ENCODE assay signal across 12 cellular contexts in genomic region chr1:248840946-248841345, GRCh38. TPM values are rescaled to one million over a fixed set of nuclear protein-coding genes. Genes with fewer than 3 reads are reported as not detected.
DNase-seq lines count a peak whose midpoint lies in the region; ATAC-seq and TF ChIP-seq lines count a peak whose summit lies in the region.
"Had no signal": no experiment of that assay in that cellular context is flagged by ENCODE, and none has a peak within 500 bp of the region (broad histone marks: within the 10 kb centered on the region; RNA-seq: fewer than 3 reads in every experiment).

No MANE protein-coding gene starts in this region.

- CTCF ChIA-PET in CD4-positive, alpha-beta T cell (lab: Charles Lee): interaction anchor here (1.2 to 7.7 kb wide), 3 partner anchors 15 to 18 kb away, joined by 3 to 65 read pairs (median 3); partner anchors contain the start of genes SH3BP5L and ZNF692

- H3K36me3 Mint-ChIP-seq in CD4-positive, alpha-beta T cell (ENCODE audit: low read depth): peaks cover 23% of the 10 kb centered on the region
- peaks cover 33% of the 10 kb centered on the region for H3K36me3 Mint-ChIP-seq in activated T-helper 17 cell treated with anti-CD3 and anti-CD28 coated beads, Interleukin-2, amount 50 U/mL, for 72 hours (ENCODE audit: low read depth)
- peaks cover 0 to 11% (median 6%) of the 10 kb centered on the region in 3 donors for H3K36me3 Mint-ChIP-seq in immature natural killer cell

- ATAC-seq in CD4-positive, alpha-beta T cell (ENCODE audit: poor library complexity): no peak
- no peak for ATAC-seq in activated T-helper 17 cell treated with anti-CD3 and anti-CD28 coated beads, Interleukin-2, amount 50 U/mL, for 72 hours (replicated peaks)
- no peak for ATAC-seq in HG03135 (IDR thresholded peaks at IDR 0.05; ENCODE audit: unreplicated experiment)
- no peak for ATAC-seq in HG03139 (IDR thresholded peaks at IDR 0.05; ENCODE audit: unreplicated experiment)
- ATAC-seq in HG02678 (IDR thresholded peaks at IDR 0.05; ENCODE audit: unreplicated experiment): no peak
- no peak for ATAC-seq in GM19023 (IDR thresholded peaks at IDR 0.05; ENCODE audit: unreplicated experiment)

- no peak for TF ChIP-seq CTCF in 22Rv1 (IDR thresholded peaks at IDR 0.05)
- TF ChIP-seq CTCF in CD4-positive, alpha-beta T cell (IDR thresholded peaks at IDR 0.05): no peak

- no peak for DNase-seq in CD4-positive, alpha-beta T cell
- DNase-seq in immature natural killer cell: no peak
- DNase-seq: effector memory CD4-positive, alpha-beta T cell; kidney; NCI-H2081 treated with DMSO at 0.1 percent for 48 hours had no signal

- POLR2A ChIA-PET in CD4-positive, alpha-beta T cell (lab: Charles Lee): interaction anchor here (4.2 kb wide), 1 partner anchor 17 kb away, joined by 98 read pairs; the partner anchor contains the start of gene ZNF692

- no peaks in the 10 kb centered on the region for H3K27me3 Mint-ChIP-seq in CD4-positive, alpha-beta T cell
- no peaks in the 10 kb centered on the region for H3K27me3 Mint-ChIP-seq in activated T-helper 17 cell treated with anti-CD3 and anti-CD28 coated beads, Interleukin-2, amount 50 U/mL, for 72 hours
- peaks cover 4 to 13% (median 8%) of the 10 kb centered on the region in 3 donors for H3K27me3 Mint-ChIP-seq in immature natural killer cell (ENCODE audit: low read depth in 3 of 3)

- no peaks in the 10 kb centered on the region for H3K9me3 ChIP-seq in CD4-positive, alpha-beta T cell (ENCODE audit: control insufficient read depth, low read length)
- H3K9me3 ChIP-seq: thyroid gland had no signal

- no peaks in the 10 kb centered on the region for H3K27me3 ChIP-seq in CD4-positive, alpha-beta T cell (ENCODE audit: control insufficient read depth, insufficient read depth, low read length)
- H3K27me3 ChIP-seq: thyroid gland had no signal

- H3K27ac Mint-ChIP-seq in CD4-positive, alpha-beta T cell: no peak overlapping the region
- H3K27ac Mint-ChIP-seq in activated T-helper 17 cell treated with anti-CD3 and anti-CD28 coated beads, Interleukin-2, amount 50 U/mL, for 72 hours: no peak overlapping the region
- H3K27ac Mint-ChIP-seq in immature natural killer cell: peak overlapping the region in 3 of 6 donors; percentile 2 to 70 (median 16)

- peak overlapping the region; percentile 68 for H3K4me3 Mint-ChIP-seq in CD4-positive, alpha-beta T cell
- peak overlapping the region; percentile 32 for H3K4me3 Mint-ChIP-seq in activated T-helper 17 cell treated with anti-CD3 and anti-CD28 coated beads, Interleukin-2, amount 50 U/mL, for 72 hours
- peak overlapping the region in 3 of 5 donors; percentile 7 to 33 (median 17) for H3K4me3 Mint-ChIP-seq in immature natural killer cell

- peaks cover 30% of the 10 kb centered on the region for H3K4me1 Mint-ChIP-seq in CD4-positive, alpha-beta T cell (ENCODE audit: low read depth)
- peaks cover 11% of the 10 kb centered on the region for H3K4me1 Mint-ChIP-seq in activated T-helper 17 cell treated with anti-CD3 and anti-CD28 coated beads, Interleukin-2, amount 50 U/mL, for 72 hours
- H3K4me1 Mint-ChIP-seq in immature natural killer cell: peaks cover 25 to 33% of the 10 kb centered on the region in 2 donors

- intact Hi-C loops in CD4-positive, alpha-beta T cell (cut with DNase I, micrococcal nuclease): no loop called here

- peak overlapping the region; percentile 12; the same call in 1 of the 2 replicates for H3K27ac ChIP-seq in 22Rv1
- H3K27ac ChIP-seq in CD4-positive, alpha-beta T cell (ENCODE audit: low read depth, low read length): no peak overlapping the region
- H3K27ac ChIP-seq: thyroid gland had no signal

- H3K9me3 Mint-ChIP-seq in CD4-positive, alpha-beta T cell: no peaks in the 10 kb centered on the region
- no peaks in the 10 kb centered on the region for H3K9me3 Mint-ChIP-seq in activated T-helper 17 cell treated with anti-CD3 and anti-CD28 coated beads, Interleukin-2, amount 50 U/mL, for 72 hours
- H3K9me3 Mint-ChIP-seq in immature natural killer cell: no peaks in the 10 kb centered on the region

RNA-seq across cellular contexts. Expression of gene ZNF672, which starts 2.9 kb away (rescaled TPM):
- 10 to 100 TPM; 35.9 to 38.4 TPM for total RNA-seq in CD4-positive, alpha-beta T cell
- total RNA-seq in activated T-helper 17 cell treated with anti-CD3 and anti-CD28 coated beads, Interleukin-2, amount 50 U/mL, for 72 hours: 10 to 100 TPM; 36.1 to 38.8 TPM
- polyA plus RNA-seq in immature natural killer cell: 10 to 100 TPM; 17.1 to 36.9 (median 29.3) TPM

RNA-seq across cellular contexts. Expression of gene SH3BP5L, which starts 15.2 kb away (rescaled TPM):
- 10 to 100 TPM; 21.7 to 25.2 TPM for total RNA-seq in CD4-positive, alpha-beta T cell
- 10 to 100 TPM; 21.0 to 25.6 TPM for total RNA-seq in activated T-helper 17 cell treated with anti-CD3 and anti-CD28 coated beads, Interleukin-2, amount 50 U/mL, for 72 hours
- 1 to 10 TPM in 2 of 3 donors, under 1 TPM in 1; 0.46 to 5.9 (median 3.2) TPM for polyA plus RNA-seq in immature natural killer cell

RNA-seq across cellular contexts. Expression of gene ZNF692, which starts 17.9 kb away (rescaled TPM):
- 10 to 100 TPM; 23.3 to 27.3 TPM for total RNA-seq in CD4-positive, alpha-beta T cell
- 100 to 1,000 TPM; 103 to 108 TPM for total RNA-seq in activated T-helper 17 cell treated with anti-CD3 and anti-CD28 coated beads, Interleukin-2, amount 50 U/mL, for 72 hours
- polyA plus RNA-seq in immature natural killer cell: 10 to 100 TPM in 1 of 3 donors, 1 to 10 TPM in 2; 5.5 to 11.0 (median 7.7) TPM

Comparison
In these comparisons a context has a peak if more than half of its experiments do, and no peak if none do; other contexts are left out.
1. H3K4me3 Mint-ChIP-seq: peak in every context shown above with its lines; median percentile 68 in CD4-positive, alpha-beta T cell; 32 in activated T-helper 17 cell treated with anti-CD3 and anti-CD28 coated beads, Interleukin-2, amount 50 U/mL, for 72 hours; 17 in immature natural killer cell.